In the genomic region with DNA sequence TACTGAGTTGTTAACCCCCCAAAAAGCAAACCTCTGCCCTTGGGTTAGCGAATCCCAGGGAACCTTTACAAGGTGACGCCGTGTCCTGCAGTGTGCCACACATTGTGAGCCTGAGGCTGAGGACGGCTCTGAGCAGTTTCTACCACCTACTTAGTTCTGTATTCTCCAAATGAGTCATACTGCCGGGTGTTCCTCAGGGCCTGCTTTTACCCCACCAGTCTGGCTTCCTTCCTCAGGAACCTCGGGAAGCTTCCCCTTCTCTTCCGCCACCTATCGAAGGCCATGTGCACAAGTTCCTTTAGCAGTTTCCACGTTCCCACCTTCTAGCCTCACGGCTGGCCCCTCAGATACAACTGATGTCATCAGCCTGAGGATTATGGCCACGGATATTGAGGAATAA, we compare ENCODE assay signal across 11 cellular contexts.
DNase-seq lines count a peak whose midpoint lies in the region; ATAC-seq lines count a peak whose summit lies in the region.
"Had no signal": no experiment of that assay in that cellular context is flagged by ENCODE, and none has a peak within 500 bp of the region (broad histone marks: within the 10 kb centered on the region; RNA-seq: fewer than 3 reads in every experiment).

No MANE protein-coding gene starts in this region.

- H3K27ac Mint-ChIP-seq in stimulated activated naive CD8-positive, alpha-beta T cell treated with anti-CD3 and anti-CD28 coated beads, Interleukin-15, amount 100 ng/mL, for 72 hours: no peak overlapping the region

- no peaks in the 10 kb centered on the region for H3K9me3 Mint-ChIP-seq in stimulated activated naive CD8-positive, alpha-beta T cell treated with anti-CD3 and anti-CD28 coated beads, Interleukin-15, amount 100 ng/mL, for 72 hours

- ATAC-seq in stimulated activated naive CD8-positive, alpha-beta T cell treated with anti-CD3 and anti-CD28 coated beads, Interleukin-15, Interleukin-2, amounts not matched to agents 100 U/mL and 50 U/mL, for 24 hours: peak; percentile 57
- no peak for ATAC-seq in stimulated activated naive CD8-positive, alpha-beta T cell treated with anti-CD3 and anti-CD28 coated beads, Interleukin-15, amount 100 ng/mL, for 72 hours
- ATAC-seq: left colon had no signal

- no peak overlapping the region for H3K4me3 Mint-ChIP-seq in stimulated activated naive CD8-positive, alpha-beta T cell treated with anti-CD3 and anti-CD28 coated beads, Interleukin-15, amount 100 ng/mL, for 72 hours

- DNase-seq in stimulated activated naive CD8-positive, alpha-beta T cell treated with anti-CD3 and anti-CD28 coated beads, Interleukin-15, Interleukin-2, amounts not matched to agents 100 U/mL and 50 U/mL, for 24 hours: no peak
- no peak for DNase-seq in stimulated activated naive CD8-positive, alpha-beta T cell treated with anti-CD3 and anti-CD28 coated beads, Interleukin-15, amount 100 ng/mL, for 72 hours
- DNase-seq in M059J (ENCODE audit: low read depth) (peak; percentile 20), globus pallidus (ENCODE audit: low spot score) (peak; percentile 37), NCI-H2171 (lab: John Stamatoyannopoulos, UW) (no peak), NCI-H526 treated with DMSO at 0.1 percent for 48 hours (lab: John Stamatoyannopoulos, UW) (no peak), D341Med (ENCODE audit: low spot score) (no peak), NCI-H2227 treated with DMSO at 0.1 percent for 48 hours (lab: John Stamatoyannopoulos, UW) (no peak)
- DNase-seq: NCI-H510A, small intestine had no signal

- H3K27me3 Mint-ChIP-seq in stimulated activated naive CD8-positive, alpha-beta T cell treated with anti-CD3 and anti-CD28 coated beads, Interleukin-15, amount 100 ng/mL, for 72 hours: no peaks in the 10 kb centered on the region

- no peaks in the 10 kb centered on the region for H3K4me1 Mint-ChIP-seq in stimulated activated naive CD8-positive, alpha-beta T cell treated with anti-CD3 and anti-CD28 coated beads, Interleukin-15, amount 100 ng/mL, for 72 hours

Comparison
In these comparisons a context has a peak if more than half of its experiments do, and no peak if none do; other contexts are left out.
1. DNase-seq: peak in M059J (single experiment) and globus pallidus (single experiment); none in stimulated activated naive CD8-positive, alpha-beta T cell treated with anti-CD3 and anti-CD28 coated beads, Interleukin-15, Interleukin-2, amounts not matched to agents 100 U/mL and 50 U/mL, for 24 hours (single experiment), stimulated activated naive CD8-positive, alpha-beta T cell treated with anti-CD3 and anti-CD28 coated beads, Interleukin-15, amount 100 ng/mL, for 72 hours (0 of 2), NCI-H2171 (single experiment), NCI-H526 treated with DMSO at 0.1 percent for 48 hours (single experiment), D341Med (single experiment) and NCI-H2227 treated with DMSO at 0.1 percent for 48 hours (single experiment).